Comparison of ENCODE assay signal across 16 cellular contexts in the genomic region with DNA sequence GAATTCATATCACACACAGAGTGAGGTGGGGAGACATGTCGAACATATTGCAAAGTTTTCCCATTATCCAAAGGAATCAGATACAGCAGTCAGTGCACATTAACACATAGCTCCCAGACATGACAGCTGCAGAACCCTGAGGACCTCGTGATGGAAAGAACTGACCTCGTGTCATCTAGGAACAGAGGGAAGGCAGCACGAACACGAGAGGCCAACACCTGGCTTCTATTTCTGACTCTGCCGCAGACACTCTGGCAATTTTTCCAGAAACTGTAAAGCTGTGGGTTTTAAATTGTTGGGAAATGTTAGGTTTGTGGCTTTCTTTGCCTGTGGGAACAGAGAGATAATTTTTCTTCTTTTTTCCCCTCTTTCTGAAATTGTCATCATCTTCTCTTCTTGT.
"Had no signal": no experiment of that assay in that cellular context is flagged by ENCODE, and none has a peak within 500 bp of the region (broad histone marks: within the 10 kb centered on the region; RNA-seq: fewer than 3 reads in every experiment).

No MANE protein-coding gene starts in this region.

- H3K36me3 ChIP-seq: colonic mucosa, lower lobe of right lung had no signal

- H3K4me1 ChIP-seq: colonic mucosa had no signal

- H3K4me3 Mint-ChIP-seq: activated CD4-positive, alpha-beta memory T cell treated with anti-CD3 and anti-CD28 coated beads for 36 hours; activated naive CD8-positive, alpha-beta T cell treated with anti-CD3 and anti-CD28 coated beads for 36 hours; activated T-cell treated with anti-CD3 and anti-CD28 coated beads, Interleukin-2, amount 50 U/mL, for 4 hours; immature natural killer cell; natural killer cell; stimulated activated naive CD8-positive, alpha-beta T cell treated with anti-CD3 and anti-CD28 coated beads, Interleukin-15, Interleukin-2, amounts not matched to agents 100 ng/mL and 50 ng/mL, for 24 hours had no signal

- H3K4me3 ChIP-seq: colonic mucosa, lower lobe of right lung had no signal

- DNase-seq: activated CD4-positive, alpha-beta memory T cell treated with anti-CD3 and anti-CD28 coated beads for 36 hours; activated CD4-positive, alpha-beta T cell treated with anti-CD3 and anti-CD28 coated beads for 1 hour; activated gamma-delta T cell treated with Interleukin-2 at 50 U/mL for 16 hours; activated naive CD8-positive, alpha-beta T cell treated with anti-CD3 and anti-CD28 coated beads for 36 hours; activated T-cell treated with anti-CD3 and anti-CD28 coated beads, Interleukin-2, amount 50 U/mL, for 4 hours; anterior cingulate cortex; colonic mucosa; effector CD8-positive, alpha-beta T cell; immature natural killer cell; lower lobe of right lung; natural killer cell; nucleus accumbens; stimulated activated CD4-positive, alpha-beta T cell treated with anti-CD3 and anti-CD28 coated beads, Interleukin-4, amount 100 ng/mL, for 1 hour; stimulated activated CD8-positive, alpha-beta memory T cell treated with anti-CD3 and anti-CD28 coated beads, Interleukin-4, amount 100 ng/mL, for 48 hours; T1000 had no signal

- H3K36me3 Mint-ChIP-seq: activated CD4-positive, alpha-beta memory T cell treated with anti-CD3 and anti-CD28 coated beads for 36 hours; activated naive CD8-positive, alpha-beta T cell treated with anti-CD3 and anti-CD28 coated beads for 36 hours; immature natural killer cell; natural killer cell had no signal

- H3K27me3 Mint-ChIP-seq: activated CD4-positive, alpha-beta memory T cell treated with anti-CD3 and anti-CD28 coated beads for 36 hours; activated naive CD8-positive, alpha-beta T cell treated with anti-CD3 and anti-CD28 coated beads for 36 hours; stimulated activated naive CD8-positive, alpha-beta T cell treated with anti-CD3 and anti-CD28 coated beads, Interleukin-15, Interleukin-2, amounts not matched to agents 100 ng/mL and 50 ng/mL, for 24 hours had no signal

- H3K27ac Mint-ChIP-seq: activated CD4-positive, alpha-beta memory T cell treated with anti-CD3 and anti-CD28 coated beads for 36 hours; activated naive CD8-positive, alpha-beta T cell treated with anti-CD3 and anti-CD28 coated beads for 36 hours; immature natural killer cell; natural killer cell; stimulated activated naive CD8-positive, alpha-beta T cell treated with anti-CD3 and anti-CD28 coated beads, Interleukin-15, Interleukin-2, amounts not matched to agents 100 ng/mL and 50 ng/mL, for 24 hours had no signal

- H3K27me3 ChIP-seq: colonic mucosa had no signal

- H3K9me3 Mint-ChIP-seq: activated CD4-positive, alpha-beta memory T cell treated with anti-CD3 and anti-CD28 coated beads for 36 hours; activated naive CD8-positive, alpha-beta T cell treated with anti-CD3 and anti-CD28 coated beads for 36 hours; activated T-cell treated with anti-CD3 and anti-CD28 coated beads, Interleukin-2, amount 50 U/mL, for 4 hours; natural killer cell had no signal

- ATAC-seq: activated T-cell treated with anti-CD3 and anti-CD28 coated beads, Interleukin-2, amount 50 U/mL, for 4 hours; natural killer cell had no signal

- H3K4me1 Mint-ChIP-seq: immature natural killer cell had no signal

- H3K9me3 ChIP-seq: colonic mucosa, lower lobe of right lung had no signal

- H3K27ac ChIP-seq: colonic mucosa, lower lobe of right lung had no signal
